In the genomic region with DNA sequence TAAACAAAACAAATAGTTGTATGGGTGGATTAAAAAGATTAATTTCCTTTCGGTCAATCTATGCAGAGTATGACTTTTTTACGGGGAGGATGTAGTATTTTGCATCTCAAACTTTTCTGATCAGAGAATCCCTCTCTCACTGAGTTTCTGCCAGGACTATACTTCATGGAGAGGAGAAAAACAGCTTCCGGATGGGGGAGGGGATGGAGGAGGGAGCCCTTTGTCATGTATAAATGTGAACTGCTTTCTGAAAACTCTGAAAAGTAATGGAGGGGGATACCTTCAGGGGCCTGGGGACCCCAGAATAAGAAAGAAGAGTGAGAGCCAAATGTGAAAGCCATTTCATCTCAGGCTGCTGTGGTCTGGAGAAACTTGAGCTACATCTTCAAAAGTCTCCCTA, we compare ENCODE assay signal across 2 cellular contexts.
TF ChIP-seq lines count a peak whose summit lies in the region.

No MANE protein-coding gene starts in this region.

TF ChIP-seq in GM23338, 12 proteins besides CTCF, POLR2A, EP300 and RAD21 (continued from another document):
- TF ChIP-seq EZH2 (IDR thresholded peaks at IDR 0.05; ENCODE audit: low read depth, unreplicated experiment) = no peak
- TF ChIP-seq, protein P1, sequence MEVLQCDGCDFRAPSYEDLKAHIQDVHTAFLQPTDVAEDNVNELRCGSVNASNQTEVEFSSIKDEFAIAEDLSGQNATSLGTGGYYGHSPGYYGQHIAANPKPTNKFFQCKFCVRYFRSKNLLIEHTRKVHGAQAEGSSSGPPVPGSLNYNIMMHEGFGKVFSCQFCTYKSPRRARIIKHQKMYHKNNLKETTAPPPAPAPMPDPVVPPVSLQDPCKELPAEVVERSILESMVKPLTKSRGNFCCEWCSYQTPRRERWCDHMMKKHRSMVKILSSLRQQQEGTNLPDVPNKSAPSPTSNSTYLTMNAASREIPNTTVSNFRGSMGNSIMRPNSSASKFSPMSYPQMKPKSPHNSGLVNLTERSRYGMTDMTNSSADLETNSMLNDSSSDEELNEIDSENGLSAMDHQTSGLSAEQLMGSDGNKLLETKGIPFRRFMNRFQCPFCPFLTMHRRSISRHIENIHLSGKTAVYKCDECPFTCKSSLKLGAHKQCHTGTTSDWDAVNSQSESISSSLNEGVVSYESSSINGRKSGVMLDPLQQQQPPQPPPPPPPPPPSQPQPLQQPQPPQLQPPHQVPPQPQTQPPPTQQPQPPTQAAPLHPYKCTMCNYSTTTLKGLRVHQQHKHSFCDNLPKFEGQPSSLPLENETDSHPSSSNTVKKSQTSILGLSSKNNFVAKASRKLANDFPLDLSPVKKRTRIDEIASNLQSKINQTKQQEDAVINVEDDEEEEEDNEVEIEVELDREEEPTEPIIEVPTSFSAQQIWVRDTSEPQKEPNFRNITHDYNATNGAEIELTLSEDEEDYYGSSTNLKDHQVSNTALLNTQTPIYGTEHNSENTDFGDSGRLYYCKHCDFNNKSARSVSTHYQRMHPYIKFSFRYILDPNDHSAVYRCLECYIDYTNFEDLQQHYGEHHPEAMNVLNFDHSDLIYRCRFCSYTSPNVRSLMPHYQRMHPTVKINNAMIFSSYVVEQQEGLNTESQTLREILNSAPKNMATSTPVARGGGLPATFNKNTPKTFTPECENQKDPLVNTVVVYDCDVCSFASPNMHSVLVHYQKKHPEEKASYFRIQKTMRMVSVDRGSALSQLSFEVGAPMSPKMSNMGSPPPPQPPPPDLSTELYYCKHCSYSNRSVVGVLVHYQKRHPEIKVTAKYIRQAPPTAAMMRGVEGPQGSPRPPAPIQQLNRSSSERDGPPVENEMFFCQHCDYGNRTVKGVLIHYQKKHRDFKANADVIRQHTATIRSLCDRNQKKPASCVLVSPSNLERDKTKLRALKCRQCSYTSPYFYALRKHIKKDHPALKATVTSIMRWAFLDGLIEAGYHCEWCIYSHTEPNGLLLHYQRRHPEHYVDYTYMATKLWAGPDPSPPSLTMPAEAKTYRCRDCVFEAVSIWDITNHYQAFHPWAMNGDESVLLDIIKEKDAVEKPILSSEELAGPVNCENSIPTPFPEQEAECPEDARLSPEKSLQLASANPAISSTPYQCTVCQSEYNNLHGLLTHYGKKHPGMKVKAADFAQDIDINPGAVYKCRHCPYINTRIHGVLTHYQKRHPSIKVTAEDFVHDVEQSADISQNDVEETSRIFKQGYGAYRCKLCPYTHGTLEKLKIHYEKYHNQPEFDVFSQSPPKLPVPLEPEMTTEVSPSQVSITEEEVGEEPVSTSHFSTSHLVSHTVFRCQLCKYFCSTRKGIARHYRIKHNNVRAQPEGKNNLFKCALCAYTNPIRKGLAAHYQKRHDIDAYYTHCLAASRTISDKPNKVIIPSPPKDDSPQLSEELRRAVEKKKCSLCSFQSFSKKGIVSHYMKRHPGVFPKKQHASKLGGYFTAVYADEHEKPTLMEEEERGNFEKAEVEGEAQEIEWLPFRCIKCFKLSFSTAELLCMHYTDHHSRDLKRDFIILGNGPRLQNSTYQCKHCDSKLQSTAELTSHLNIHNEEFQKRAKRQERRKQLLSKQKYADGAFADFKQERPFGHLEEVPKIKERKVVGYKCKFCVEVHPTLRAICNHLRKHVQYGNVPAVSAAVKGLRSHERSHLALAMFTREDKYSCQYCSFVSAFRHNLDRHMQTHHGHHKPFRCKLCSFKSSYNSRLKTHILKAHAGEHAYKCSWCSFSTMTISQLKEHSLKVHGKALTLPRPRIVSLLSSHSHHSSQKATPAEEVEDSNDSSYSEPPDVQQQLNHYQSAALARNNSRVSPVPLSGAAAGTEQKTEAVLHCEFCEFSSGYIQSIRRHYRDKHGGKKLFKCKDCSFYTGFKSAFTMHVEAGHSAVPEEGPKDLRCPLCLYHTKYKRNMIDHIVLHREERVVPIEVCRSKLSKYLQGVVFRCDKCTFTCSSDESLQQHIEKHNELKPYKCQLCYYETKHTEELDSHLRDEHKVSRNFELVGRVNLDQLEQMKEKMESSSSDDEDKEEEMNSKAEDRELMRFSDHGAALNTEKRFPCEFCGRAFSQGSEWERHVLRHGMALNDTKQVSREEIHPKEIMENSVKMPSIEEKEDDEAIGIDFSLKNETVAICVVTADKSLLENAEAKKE (CRISPR knock-in tag; IDR thresholded peaks at IDR 0.05) = no peak
- no peak for TF ChIP-seq ZNF114 (CRISPR knock-in tag; IDR thresholded peaks at IDR 0.05)
- TF ChIP-seq CREB1 (CRISPR knock-in tag; IDR thresholded peaks at IDR 0.05; ENCODE audit: low read depth) = no peak
TF ChIP-seq in GM23338: peak in this region for 0.

TF ChIP-seq in H1, 55 proteins besides CTCF, POLR2A, EP300 and RAD21 (continued from another document):
- TF ChIP-seq FOSL1 (IDR thresholded peaks at IDR 0.05; ENCODE audit: insufficient read depth, low read depth, low read length) = no peak
- no peak for TF ChIP-seq CHD7 (IDR thresholded peaks at IDR 0.05; ENCODE audit: insufficient replicate concordance, low read length)
- no peak for TF ChIP-seq BACH1 (IDR thresholded peaks at IDR 0.05; ENCODE audit: low read length)
